In the genomic region with DNA sequence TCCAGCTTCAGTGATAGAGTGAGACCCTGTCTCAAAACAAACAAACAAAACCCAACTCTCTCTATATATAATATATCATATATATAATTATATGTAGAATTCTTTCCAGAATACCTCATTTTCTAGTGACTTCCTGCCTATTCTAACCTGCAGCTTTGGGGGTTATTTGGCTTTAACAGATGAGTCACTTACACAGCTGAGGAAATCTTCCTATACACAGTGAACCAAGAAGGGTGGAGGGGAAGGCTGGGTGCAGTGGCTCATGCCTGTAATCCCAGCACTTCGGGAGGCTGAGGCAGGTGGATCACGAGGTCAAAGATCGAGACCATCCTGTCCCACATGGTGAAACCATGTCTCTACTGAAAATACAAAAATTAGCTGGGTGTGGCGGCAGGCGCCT, we compare ENCODE assay signal across 17 cellular contexts. TPM values are rescaled to one million over a fixed set of nuclear protein-coding genes. Genes with fewer than 3 reads are reported as not detected.
DNase-seq lines count a peak whose midpoint lies in the region; ATAC-seq and TF ChIP-seq lines count a peak whose summit lies in the region.
"Had no signal": no experiment of that assay in that cellular context is flagged by ENCODE, and none has a peak within 500 bp of the region (broad histone marks: within the 10 kb centered on the region; RNA-seq: fewer than 3 reads in every experiment).

No MANE protein-coding gene starts in this region.

- intact Hi-C loops in dorsolateral prefrontal cortex (cut with DNase I): no loop called here

- no peak overlapping the region for H3K27ac ChIP-seq in dorsolateral prefrontal cortex
- H3K27ac ChIP-seq: lower lobe of right lung, neural progenitor cell, uterus had no signal

- peak overlapping the region in 1 of 2 donors; percentile 46 for H3K4me3 Mint-ChIP-seq in activated T-cell treated with anti-CD3 and anti-CD28 coated beads, Interleukin-2, amount 50 U/mL, for 72 hours
- H3K4me3 Mint-ChIP-seq in T-helper 17 cell: no peak overlapping the region
- no peak overlapping the region for H3K4me3 Mint-ChIP-seq in type B pancreatic cell
- H3K4me3 Mint-ChIP-seq: neural progenitor cell had no signal

- H3K27ac Mint-ChIP-seq in activated T-cell treated with anti-CD3 and anti-CD28 coated beads, Interleukin-2, amount 50 U/mL, for 72 hours: peak overlapping the region; percentile 89
- H3K27ac Mint-ChIP-seq in T-helper 17 cell: peak overlapping the region; percentile 32
- peak overlapping the region; percentile 29 for H3K27ac Mint-ChIP-seq in type B pancreatic cell
- H3K27ac Mint-ChIP-seq: neural progenitor cell had no signal

- H3K4me3 ChIP-seq in epithelial cell of esophagus (ENCODE audit: low read length) (no peak overlapping the region), dorsolateral prefrontal cortex (no peak overlapping the region)
- H3K4me3 ChIP-seq: lower lobe of right lung, neural progenitor cell, uterus had no signal

- H3K27me3 ChIP-seq in dorsolateral prefrontal cortex: no peaks in the 10 kb centered on the region
- H3K27me3 ChIP-seq: neural progenitor cell, uterus had no signal

- DNase-seq in activated T-cell treated with anti-CD3 and anti-CD28 coated beads, Interleukin-2, amount 50 U/mL, for 72 hours: no peak
- DNase-seq in activated T-cell treated with anti-CD3 and anti-CD28 coated beads for 4 hours (no peak), T-helper 17 cell (no peak), epithelial cell of esophagus (ENCODE audit: low read depth) (peak; percentile 64), type B pancreatic cell (ENCODE audit: extremely low spot score, unreplicated experiment) (no peak), dorsolateral prefrontal cortex (no peak)
- DNase-seq: activated CD4-positive, CD25-positive, alpha-beta regulatory T cell; aorta; COR-L47; lower lobe of right lung; NCI-H345; stimulated activated CD4-positive, alpha-beta T cell treated with anti-CD3 and anti-CD28 coated beads, Interleukin-2, amount 100 ng/mL, for 48 hours; uterus had no signal

- no peaks in the 10 kb centered on the region for H3K9me3 Mint-ChIP-seq in activated T-cell treated with anti-CD3 and anti-CD28 coated beads, Interleukin-2, amount 50 U/mL, for 72 hours
- H3K9me3 Mint-ChIP-seq in type B pancreatic cell: no peaks in the 10 kb centered on the region
- H3K9me3 Mint-ChIP-seq: neural progenitor cell had no signal

- ATAC-seq in activated T-cell treated with anti-CD3 and anti-CD28 coated beads, Interleukin-2, amount 50 U/mL, for 72 hours (replicated peaks in 1 of 2): peak in 1 of 2 donors; percentile 47
- ATAC-seq in T-helper 17 cell (no peak), HG03095 (IDR thresholded peaks at IDR 0.05; ENCODE audit: unreplicated experiment) (no peak), HG03439 (IDR thresholded peaks at IDR 0.05; ENCODE audit: unreplicated experiment) (no peak)
- ATAC-seq: lower lobe of right lung, sciatic nerve had no signal

- H3K36me3 Mint-ChIP-seq in activated T-cell treated with anti-CD3 and anti-CD28 coated beads, Interleukin-2, amount 50 U/mL, for 72 hours (ENCODE audit: insufficient read depth in 2 of 2): peaks cover 5 to 9% of the 10 kb centered on the region in 2 donors
- peaks cover 2% of the 10 kb centered on the region for H3K36me3 Mint-ChIP-seq in T-helper 17 cell (ENCODE audit: low read depth)
- no peaks in the 10 kb centered on the region for H3K36me3 Mint-ChIP-seq in type B pancreatic cell
- H3K36me3 Mint-ChIP-seq: neural progenitor cell had no signal

- no peaks in the 10 kb centered on the region for H3K27me3 Mint-ChIP-seq in activated T-cell treated with anti-CD3 and anti-CD28 coated beads, Interleukin-2, amount 50 U/mL, for 72 hours (ENCODE audit: low read depth)
- H3K27me3 Mint-ChIP-seq in T-helper 17 cell (no peaks in the 10 kb centered on the region), type B pancreatic cell (peaks cover 3% of the 10 kb centered on the region)

- H3K4me1 Mint-ChIP-seq in activated T-cell treated with anti-CD3 and anti-CD28 coated beads, Interleukin-2, amount 50 U/mL, for 72 hours (ENCODE audit: low read depth): peaks cover 32% of the 10 kb centered on the region
- H3K4me1 Mint-ChIP-seq in T-helper 17 cell (peaks cover 3% of the 10 kb centered on the region), type B pancreatic cell (ENCODE audit: unreplicated experiment) (no peaks in the 10 kb centered on the region)
- H3K4me1 Mint-ChIP-seq: neural progenitor cell had no signal

- TF ChIP-seq CTCF in epithelial cell of esophagus (IDR thresholded peaks at IDR 0.05; ENCODE audit: insufficient read depth, low read depth, low read length, missing control alignments): no peak
- TF ChIP-seq CTCF in type B pancreatic cell (conservative IDR thresholded peaks at IDR 0.05): no peak
- no peak for TF ChIP-seq CTCF in dorsolateral prefrontal cortex (IDR thresholded peaks at IDR 0.05 in 54 of 56, conservative IDR thresholded peaks at IDR 0.05 in 2 of 56; ENCODE audit: low read depth in 1 of 56, partially characterized antibody in 56 of 56)

- no peaks in the 10 kb centered on the region for H3K9me3 ChIP-seq in T-helper 17 cell (ENCODE audit: control insufficient read depth, low read length, poor library complexity, severe bottlenecking)
- H3K9me3 ChIP-seq: lower lobe of right lung, uterus had no signal

RNA-seq across cellular contexts. Expression of a gene that starts 9.2 kb away (rescaled TPM):
- total RNA-seq in activated T-cell treated with anti-CD3 and anti-CD28 coated beads, Interleukin-2, amount 50 U/mL, for 72 hours: 10 to 100 TPM; 41.5 to 60.5 TPM
- 10 to 100 TPM; 30.5 to 38.2 TPM for total RNA-seq in T-helper 17 cell
- total RNA-seq in type B pancreatic cell (ENCODE audit: low replicate concordance): 13.6 and 22.5 TPM in 2 replicates
- total RNA-seq in dorsolateral prefrontal cortex: 10 to 100 TPM; 12.4 to 41.9 (median 21.6) TPM

RNA-seq across cellular contexts. Expression of a gene that starts 16.1 kb away (rescaled TPM):
- 100 to 1,000 TPM; 192 to 257 TPM for total RNA-seq in activated T-cell treated with anti-CD3 and anti-CD28 coated beads, Interleukin-2, amount 50 U/mL, for 72 hours
- 10 to 100 TPM; 68.7 to 73.2 TPM for total RNA-seq in T-helper 17 cell
- total RNA-seq in type B pancreatic cell (ENCODE audit: low replicate concordance): 185 and 340 TPM in 2 replicates
- total RNA-seq in dorsolateral prefrontal cortex: 100 to 1,000 TPM; 124 to 316 (median 225) TPM

RNA-seq across cellular contexts. Expression of a gene that starts 47.0 kb away (rescaled TPM):
- 10 to 100 TPM; 23.0 to 23.7 TPM for total RNA-seq in activated T-cell treated with anti-CD3 and anti-CD28 coated beads, Interleukin-2, amount 50 U/mL, for 72 hours
- total RNA-seq in T-helper 17 cell: 10 to 100 TPM; 33.5 to 36.2 TPM
- 11.7 and 25.9 TPM in 2 replicates for total RNA-seq in type B pancreatic cell (ENCODE audit: low replicate concordance)
- 10 to 100 TPM; 27.3 to 87.8 (median 42.5) TPM for total RNA-seq in dorsolateral prefrontal cortex

Comparison
In these comparisons a context has a peak if more than half of its experiments do, and no peak if none do; other contexts are left out.
1. H3K27ac Mint-ChIP-seq: peak in every context shown above with its lines; median percentile 89 in activated T-cell treated with anti-CD3 and anti-CD28 coated beads, Interleukin-2, amount 50 U/mL, for 72 hours; 32 in T-helper 17 cell; 29 in type B pancreatic cell.